ENCODE assay signal across 5 cellular contexts in the genomic region with DNA sequence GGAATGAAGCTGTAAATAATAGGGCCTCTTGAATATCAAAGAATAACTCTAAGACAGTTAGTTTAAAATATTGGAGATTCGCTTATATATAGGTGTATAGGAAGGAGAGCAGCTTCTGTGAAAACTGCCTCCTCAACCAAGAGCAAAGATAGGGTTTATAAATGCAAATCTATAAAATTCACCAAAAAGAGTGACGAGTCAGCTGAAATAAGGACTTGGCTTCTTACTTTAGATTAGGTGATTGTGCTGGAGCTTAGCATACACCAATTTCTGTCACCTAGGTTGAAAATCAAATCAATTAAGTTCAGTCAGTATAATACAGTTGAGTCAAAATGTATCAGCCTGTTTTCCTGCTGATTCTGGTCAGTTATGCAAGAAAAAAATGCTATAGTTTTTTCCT.
TF ChIP-seq lines count a peak whose summit lies in the region.

No MANE protein-coding gene starts in this region.

TF ChIP-seq in HepG2, 621 proteins besides CTCF, POLR2A, EP300 and RAD21:
- peak; percentile 7 to 80; a peak in 3 of 4 replicates for TF ChIP-seq MAFK (conservative IDR thresholded peaks at IDR 0.05 in 1 of 2, IDR thresholded peaks at IDR 0.05 in 1 of 2; ENCODE audit: low read length in 2 of 2)
- TF ChIP-seq MAFF (IDR thresholded peaks at IDR 0.05; ENCODE audit: low read depth, low read length), result peak; percentile 75
- no peak for TF ChIP-seq MYNN (CRISPR knock-in tag; IDR thresholded peaks at IDR 0.05; ENCODE audit: low read depth)

TF ChIP-seq in A549, 52 proteins besides CTCF, POLR2A, EP300 and RAD21:
- no peak for TF ChIP-seq CHD4 (IDR thresholded peaks at IDR 0.05; ENCODE audit: borderline replicate concordance)
- TF ChIP-seq HDAC2 (IDR thresholded peaks at IDR 0.05), result no peak
- TF ChIP-seq BHLHE40 (IDR thresholded peaks at IDR 0.05; ENCODE audit: low read depth, low read length), result no peak
- no peak for TF ChIP-seq JUN (IDR thresholded peaks at IDR 0.05)
- peak; percentile 79 for TF ChIP-seq MAFK (IDR thresholded peaks at IDR 0.05; ENCODE audit: partially characterized antibody)
- TF ChIP-seq, protein P1, sequence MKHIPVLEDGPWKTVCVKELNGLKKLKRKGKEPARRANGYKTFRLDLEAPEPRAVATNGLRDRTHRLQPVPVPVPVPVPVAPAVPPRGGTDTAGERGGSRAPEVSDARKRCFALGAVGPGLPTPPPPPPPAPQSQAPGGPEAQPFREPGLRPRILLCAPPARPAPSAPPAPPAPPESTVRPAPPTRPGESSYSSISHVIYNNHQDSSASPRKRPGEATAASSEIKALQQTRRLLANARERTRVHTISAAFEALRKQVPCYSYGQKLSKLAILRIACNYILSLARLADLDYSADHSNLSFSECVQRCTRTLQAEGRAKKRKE (CRISPR knock-in tag; IDR thresholded peaks at IDR 0.05; ENCODE audit: low read depth), result no peak
- TF ChIP-seq NFE2L2 (conservative IDR thresholded peaks at IDR 0.05; ENCODE audit: low read length), result no peak
TF ChIP-seq in A549: peak in this region for 1.

TF ChIP-seq in IMR-90, 13 proteins besides CTCF, POLR2A, EP300 and RAD21:
- peak; percentile 41 for TF ChIP-seq MAFK (IDR thresholded peaks at IDR 0.05; ENCODE audit: low read depth, low read length)
- TF ChIP-seq, protein P2, sequence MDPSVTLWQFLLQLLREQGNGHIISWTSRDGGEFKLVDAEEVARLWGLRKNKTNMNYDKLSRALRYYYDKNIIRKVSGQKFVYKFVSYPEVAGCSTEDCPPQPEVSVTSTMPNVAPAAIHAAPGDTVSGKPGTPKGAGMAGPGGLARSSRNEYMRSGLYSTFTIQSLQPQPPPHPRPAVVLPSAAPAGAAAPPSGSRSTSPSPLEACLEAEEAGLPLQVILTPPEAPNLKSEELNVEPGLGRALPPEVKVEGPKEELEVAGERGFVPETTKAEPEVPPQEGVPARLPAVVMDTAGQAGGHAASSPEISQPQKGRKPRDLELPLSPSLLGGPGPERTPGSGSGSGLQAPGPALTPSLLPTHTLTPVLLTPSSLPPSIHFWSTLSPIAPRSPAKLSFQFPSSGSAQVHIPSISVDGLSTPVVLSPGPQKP (IDR thresholded peaks at IDR 0.05; ENCODE audit: borderline replicate concordance, low read depth, low read length), result no peak
- TF ChIP-seq RFX5 (IDR thresholded peaks at IDR 0.05; ENCODE audit: low read depth, low read length), result no peak

TF ChIP-seq in H1, 55 proteins besides CTCF, POLR2A, EP300 and RAD21:
- TF ChIP-seq, protein P3, sequence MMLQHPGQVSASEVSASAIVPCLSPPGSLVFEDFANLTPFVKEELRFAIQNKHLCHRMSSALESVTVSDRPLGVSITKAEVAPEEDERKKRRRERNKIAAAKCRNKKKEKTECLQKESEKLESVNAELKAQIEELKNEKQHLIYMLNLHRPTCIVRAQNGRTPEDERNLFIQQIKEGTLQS (IDR thresholded peaks at IDR 0.05; ENCODE audit: insufficient read depth, low read depth, low read length), result no peak
- no peak for TF ChIP-seq KDM5A (IDR thresholded peaks at IDR 0.05; ENCODE audit: low read length)
- TF ChIP-seq SP2 (IDR thresholded peaks at IDR 0.05; ENCODE audit: low read length), result no peak
- TF ChIP-seq GTF2F1 (IDR thresholded peaks at IDR 0.05; ENCODE audit: borderline replicate concordance, low read depth, low read length), result no peak
- no peak for TF ChIP-seq ASH2L (IDR thresholded peaks at IDR 0.05; ENCODE audit: low read length)
- TF ChIP-seq YY1 (IDR thresholded peaks at IDR 0.05; ENCODE audit: low read depth, low read length), result no peak
- TF ChIP-seq JUND (IDR thresholded peaks at IDR 0.05; ENCODE audit: low read length), result no peak
- TF ChIP-seq CEBPB (IDR thresholded peaks at IDR 0.05; ENCODE audit: low read depth, low read length), result no peak
- TF ChIP-seq TBP (IDR thresholded peaks at IDR 0.05; ENCODE audit: low read depth, low read length), result no peak
- TF ChIP-seq TCF12 (IDR thresholded peaks at IDR 0.05; ENCODE audit: low read depth, low read length), result no peak
- TF ChIP-seq EZH2 (IDR thresholded peaks at IDR 0.05; ENCODE audit: low read depth, low read length, severe bottlenecking), result no peak
- no peak for TF ChIP-seq SIRT6 (IDR thresholded peaks at IDR 0.05; ENCODE audit: low read length)
- TF ChIP-seq POLR2AphosphoS5 (IDR thresholded peaks at IDR 0.05; ENCODE audit: low read depth, low read length), result no peak
- TF ChIP-seq HDAC2 (IDR thresholded peaks at IDR 0.05; ENCODE audit: borderline replicate concordance in 1 of 2, low read depth in 2 of 2, low read length in 2 of 2), result no peak
- no peak for TF ChIP-seq EGR1 (IDR thresholded peaks at IDR 0.05; ENCODE audit: borderline replicate concordance, low read depth, low read length)
- TF ChIP-seq SP4 (IDR thresholded peaks at IDR 0.05; ENCODE audit: low read length), result no peak
- TF ChIP-seq, protein P4, sequence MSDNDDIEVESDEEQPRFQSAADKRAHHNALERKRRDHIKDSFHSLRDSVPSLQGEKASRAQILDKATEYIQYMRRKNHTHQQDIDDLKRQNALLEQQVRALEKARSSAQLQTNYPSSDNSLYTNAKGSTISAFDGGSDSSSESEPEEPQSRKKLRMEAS (IDR thresholded peaks at IDR 0.05), result no peak
- TF ChIP-seq RXRA (IDR thresholded peaks at IDR 0.05; ENCODE audit: insufficient read depth, low read depth, low read length), result no peak
- TF ChIP-seq CHD1 (IDR thresholded peaks at IDR 0.05; ENCODE audit: low read depth, low read length), result no peak

TF ChIP-seq in GM23338, 12 proteins besides CTCF, POLR2A, EP300 and RAD21:
- TF ChIP-seq CREB1 (CRISPR knock-in tag; IDR thresholded peaks at IDR 0.05; ENCODE audit: low read depth) (no peak), POLR2AphosphoS5 (IDR thresholded peaks at IDR 0.05; ENCODE audit: low read depth) (no peak), ZNF114 (CRISPR knock-in tag; IDR thresholded peaks at IDR 0.05) (no peak)
- TF ChIP-seq, protein P5, sequence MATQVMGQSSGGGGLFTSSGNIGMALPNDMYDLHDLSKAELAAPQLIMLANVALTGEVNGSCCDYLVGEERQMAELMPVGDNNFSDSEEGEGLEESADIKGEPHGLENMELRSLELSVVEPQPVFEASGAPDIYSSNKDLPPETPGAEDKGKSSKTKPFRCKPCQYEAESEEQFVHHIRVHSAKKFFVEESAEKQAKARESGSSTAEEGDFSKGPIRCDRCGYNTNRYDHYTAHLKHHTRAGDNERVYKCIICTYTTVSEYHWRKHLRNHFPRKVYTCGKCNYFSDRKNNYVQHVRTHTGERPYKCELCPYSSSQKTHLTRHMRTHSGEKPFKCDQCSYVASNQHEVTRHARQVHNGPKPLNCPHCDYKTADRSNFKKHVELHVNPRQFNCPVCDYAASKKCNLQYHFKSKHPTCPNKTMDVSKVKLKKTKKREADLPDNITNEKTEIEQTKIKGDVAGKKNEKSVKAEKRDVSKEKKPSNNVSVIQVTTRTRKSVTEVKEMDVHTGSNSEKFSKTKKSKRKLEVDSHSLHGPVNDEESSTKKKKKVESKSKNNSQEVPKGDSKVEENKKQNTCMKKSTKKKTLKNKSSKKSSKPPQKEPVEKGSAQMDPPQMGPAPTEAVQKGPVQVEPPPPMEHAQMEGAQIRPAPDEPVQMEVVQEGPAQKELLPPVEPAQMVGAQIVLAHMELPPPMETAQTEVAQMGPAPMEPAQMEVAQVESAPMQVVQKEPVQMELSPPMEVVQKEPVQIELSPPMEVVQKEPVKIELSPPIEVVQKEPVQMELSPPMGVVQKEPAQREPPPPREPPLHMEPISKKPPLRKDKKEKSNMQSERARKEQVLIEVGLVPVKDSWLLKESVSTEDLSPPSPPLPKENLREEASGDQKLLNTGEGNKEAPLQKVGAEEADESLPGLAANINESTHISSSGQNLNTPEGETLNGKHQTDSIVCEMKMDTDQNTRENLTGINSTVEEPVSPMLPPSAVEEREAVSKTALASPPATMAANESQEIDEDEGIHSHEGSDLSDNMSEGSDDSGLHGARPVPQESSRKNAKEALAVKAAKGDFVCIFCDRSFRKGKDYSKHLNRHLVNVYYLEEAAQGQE (IDR thresholded peaks at IDR 0.05; ENCODE audit: unreplicated experiment), result no peak
- TF ChIP-seq, protein P6, sequence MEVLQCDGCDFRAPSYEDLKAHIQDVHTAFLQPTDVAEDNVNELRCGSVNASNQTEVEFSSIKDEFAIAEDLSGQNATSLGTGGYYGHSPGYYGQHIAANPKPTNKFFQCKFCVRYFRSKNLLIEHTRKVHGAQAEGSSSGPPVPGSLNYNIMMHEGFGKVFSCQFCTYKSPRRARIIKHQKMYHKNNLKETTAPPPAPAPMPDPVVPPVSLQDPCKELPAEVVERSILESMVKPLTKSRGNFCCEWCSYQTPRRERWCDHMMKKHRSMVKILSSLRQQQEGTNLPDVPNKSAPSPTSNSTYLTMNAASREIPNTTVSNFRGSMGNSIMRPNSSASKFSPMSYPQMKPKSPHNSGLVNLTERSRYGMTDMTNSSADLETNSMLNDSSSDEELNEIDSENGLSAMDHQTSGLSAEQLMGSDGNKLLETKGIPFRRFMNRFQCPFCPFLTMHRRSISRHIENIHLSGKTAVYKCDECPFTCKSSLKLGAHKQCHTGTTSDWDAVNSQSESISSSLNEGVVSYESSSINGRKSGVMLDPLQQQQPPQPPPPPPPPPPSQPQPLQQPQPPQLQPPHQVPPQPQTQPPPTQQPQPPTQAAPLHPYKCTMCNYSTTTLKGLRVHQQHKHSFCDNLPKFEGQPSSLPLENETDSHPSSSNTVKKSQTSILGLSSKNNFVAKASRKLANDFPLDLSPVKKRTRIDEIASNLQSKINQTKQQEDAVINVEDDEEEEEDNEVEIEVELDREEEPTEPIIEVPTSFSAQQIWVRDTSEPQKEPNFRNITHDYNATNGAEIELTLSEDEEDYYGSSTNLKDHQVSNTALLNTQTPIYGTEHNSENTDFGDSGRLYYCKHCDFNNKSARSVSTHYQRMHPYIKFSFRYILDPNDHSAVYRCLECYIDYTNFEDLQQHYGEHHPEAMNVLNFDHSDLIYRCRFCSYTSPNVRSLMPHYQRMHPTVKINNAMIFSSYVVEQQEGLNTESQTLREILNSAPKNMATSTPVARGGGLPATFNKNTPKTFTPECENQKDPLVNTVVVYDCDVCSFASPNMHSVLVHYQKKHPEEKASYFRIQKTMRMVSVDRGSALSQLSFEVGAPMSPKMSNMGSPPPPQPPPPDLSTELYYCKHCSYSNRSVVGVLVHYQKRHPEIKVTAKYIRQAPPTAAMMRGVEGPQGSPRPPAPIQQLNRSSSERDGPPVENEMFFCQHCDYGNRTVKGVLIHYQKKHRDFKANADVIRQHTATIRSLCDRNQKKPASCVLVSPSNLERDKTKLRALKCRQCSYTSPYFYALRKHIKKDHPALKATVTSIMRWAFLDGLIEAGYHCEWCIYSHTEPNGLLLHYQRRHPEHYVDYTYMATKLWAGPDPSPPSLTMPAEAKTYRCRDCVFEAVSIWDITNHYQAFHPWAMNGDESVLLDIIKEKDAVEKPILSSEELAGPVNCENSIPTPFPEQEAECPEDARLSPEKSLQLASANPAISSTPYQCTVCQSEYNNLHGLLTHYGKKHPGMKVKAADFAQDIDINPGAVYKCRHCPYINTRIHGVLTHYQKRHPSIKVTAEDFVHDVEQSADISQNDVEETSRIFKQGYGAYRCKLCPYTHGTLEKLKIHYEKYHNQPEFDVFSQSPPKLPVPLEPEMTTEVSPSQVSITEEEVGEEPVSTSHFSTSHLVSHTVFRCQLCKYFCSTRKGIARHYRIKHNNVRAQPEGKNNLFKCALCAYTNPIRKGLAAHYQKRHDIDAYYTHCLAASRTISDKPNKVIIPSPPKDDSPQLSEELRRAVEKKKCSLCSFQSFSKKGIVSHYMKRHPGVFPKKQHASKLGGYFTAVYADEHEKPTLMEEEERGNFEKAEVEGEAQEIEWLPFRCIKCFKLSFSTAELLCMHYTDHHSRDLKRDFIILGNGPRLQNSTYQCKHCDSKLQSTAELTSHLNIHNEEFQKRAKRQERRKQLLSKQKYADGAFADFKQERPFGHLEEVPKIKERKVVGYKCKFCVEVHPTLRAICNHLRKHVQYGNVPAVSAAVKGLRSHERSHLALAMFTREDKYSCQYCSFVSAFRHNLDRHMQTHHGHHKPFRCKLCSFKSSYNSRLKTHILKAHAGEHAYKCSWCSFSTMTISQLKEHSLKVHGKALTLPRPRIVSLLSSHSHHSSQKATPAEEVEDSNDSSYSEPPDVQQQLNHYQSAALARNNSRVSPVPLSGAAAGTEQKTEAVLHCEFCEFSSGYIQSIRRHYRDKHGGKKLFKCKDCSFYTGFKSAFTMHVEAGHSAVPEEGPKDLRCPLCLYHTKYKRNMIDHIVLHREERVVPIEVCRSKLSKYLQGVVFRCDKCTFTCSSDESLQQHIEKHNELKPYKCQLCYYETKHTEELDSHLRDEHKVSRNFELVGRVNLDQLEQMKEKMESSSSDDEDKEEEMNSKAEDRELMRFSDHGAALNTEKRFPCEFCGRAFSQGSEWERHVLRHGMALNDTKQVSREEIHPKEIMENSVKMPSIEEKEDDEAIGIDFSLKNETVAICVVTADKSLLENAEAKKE (CRISPR knock-in tag; IDR thresholded peaks at IDR 0.05), result no peak
